In the genomic region with DNA sequence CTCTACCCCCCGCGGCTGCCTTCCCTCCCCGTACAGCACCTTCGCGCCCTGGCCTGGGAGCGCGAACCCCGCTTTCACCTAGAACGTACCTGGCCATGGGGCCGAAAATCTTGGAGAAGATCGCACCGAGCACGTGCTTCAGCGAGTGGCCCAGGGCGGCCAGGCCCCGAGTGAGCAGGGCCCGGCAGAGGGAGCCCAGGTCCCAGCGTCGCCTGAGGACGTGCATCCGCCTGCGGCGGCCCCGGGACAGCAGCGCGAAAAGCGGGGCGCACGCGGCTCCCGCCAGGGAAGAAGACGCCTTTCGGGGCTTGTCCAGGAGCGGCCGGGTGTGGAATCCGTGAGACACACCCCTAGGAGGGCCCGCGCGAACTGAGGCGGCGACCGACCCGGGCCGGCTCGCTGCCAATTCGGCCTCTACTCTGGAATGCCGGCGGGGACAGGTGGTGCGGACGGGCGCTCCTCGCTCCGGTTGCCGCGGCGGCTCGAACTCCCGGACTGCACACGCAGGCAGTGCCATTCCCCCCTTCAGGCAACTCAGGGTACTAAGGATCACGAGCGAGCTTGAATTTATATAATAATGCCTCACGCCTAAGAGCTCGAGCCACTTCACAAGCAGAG, we compare ENCODE assay signal across 1 cellular context.
TF ChIP-seq lines count a peak whose summit lies in the region.

A gene (minus strand): TSS at position 544 of the 618 bp plus-strand sequence.

TF ChIP-seq in H1, 55 proteins besides CTCF, POLR2A, EP300 and RAD21 (continued from another document):
- TF ChIP-seq, protein P1, sequence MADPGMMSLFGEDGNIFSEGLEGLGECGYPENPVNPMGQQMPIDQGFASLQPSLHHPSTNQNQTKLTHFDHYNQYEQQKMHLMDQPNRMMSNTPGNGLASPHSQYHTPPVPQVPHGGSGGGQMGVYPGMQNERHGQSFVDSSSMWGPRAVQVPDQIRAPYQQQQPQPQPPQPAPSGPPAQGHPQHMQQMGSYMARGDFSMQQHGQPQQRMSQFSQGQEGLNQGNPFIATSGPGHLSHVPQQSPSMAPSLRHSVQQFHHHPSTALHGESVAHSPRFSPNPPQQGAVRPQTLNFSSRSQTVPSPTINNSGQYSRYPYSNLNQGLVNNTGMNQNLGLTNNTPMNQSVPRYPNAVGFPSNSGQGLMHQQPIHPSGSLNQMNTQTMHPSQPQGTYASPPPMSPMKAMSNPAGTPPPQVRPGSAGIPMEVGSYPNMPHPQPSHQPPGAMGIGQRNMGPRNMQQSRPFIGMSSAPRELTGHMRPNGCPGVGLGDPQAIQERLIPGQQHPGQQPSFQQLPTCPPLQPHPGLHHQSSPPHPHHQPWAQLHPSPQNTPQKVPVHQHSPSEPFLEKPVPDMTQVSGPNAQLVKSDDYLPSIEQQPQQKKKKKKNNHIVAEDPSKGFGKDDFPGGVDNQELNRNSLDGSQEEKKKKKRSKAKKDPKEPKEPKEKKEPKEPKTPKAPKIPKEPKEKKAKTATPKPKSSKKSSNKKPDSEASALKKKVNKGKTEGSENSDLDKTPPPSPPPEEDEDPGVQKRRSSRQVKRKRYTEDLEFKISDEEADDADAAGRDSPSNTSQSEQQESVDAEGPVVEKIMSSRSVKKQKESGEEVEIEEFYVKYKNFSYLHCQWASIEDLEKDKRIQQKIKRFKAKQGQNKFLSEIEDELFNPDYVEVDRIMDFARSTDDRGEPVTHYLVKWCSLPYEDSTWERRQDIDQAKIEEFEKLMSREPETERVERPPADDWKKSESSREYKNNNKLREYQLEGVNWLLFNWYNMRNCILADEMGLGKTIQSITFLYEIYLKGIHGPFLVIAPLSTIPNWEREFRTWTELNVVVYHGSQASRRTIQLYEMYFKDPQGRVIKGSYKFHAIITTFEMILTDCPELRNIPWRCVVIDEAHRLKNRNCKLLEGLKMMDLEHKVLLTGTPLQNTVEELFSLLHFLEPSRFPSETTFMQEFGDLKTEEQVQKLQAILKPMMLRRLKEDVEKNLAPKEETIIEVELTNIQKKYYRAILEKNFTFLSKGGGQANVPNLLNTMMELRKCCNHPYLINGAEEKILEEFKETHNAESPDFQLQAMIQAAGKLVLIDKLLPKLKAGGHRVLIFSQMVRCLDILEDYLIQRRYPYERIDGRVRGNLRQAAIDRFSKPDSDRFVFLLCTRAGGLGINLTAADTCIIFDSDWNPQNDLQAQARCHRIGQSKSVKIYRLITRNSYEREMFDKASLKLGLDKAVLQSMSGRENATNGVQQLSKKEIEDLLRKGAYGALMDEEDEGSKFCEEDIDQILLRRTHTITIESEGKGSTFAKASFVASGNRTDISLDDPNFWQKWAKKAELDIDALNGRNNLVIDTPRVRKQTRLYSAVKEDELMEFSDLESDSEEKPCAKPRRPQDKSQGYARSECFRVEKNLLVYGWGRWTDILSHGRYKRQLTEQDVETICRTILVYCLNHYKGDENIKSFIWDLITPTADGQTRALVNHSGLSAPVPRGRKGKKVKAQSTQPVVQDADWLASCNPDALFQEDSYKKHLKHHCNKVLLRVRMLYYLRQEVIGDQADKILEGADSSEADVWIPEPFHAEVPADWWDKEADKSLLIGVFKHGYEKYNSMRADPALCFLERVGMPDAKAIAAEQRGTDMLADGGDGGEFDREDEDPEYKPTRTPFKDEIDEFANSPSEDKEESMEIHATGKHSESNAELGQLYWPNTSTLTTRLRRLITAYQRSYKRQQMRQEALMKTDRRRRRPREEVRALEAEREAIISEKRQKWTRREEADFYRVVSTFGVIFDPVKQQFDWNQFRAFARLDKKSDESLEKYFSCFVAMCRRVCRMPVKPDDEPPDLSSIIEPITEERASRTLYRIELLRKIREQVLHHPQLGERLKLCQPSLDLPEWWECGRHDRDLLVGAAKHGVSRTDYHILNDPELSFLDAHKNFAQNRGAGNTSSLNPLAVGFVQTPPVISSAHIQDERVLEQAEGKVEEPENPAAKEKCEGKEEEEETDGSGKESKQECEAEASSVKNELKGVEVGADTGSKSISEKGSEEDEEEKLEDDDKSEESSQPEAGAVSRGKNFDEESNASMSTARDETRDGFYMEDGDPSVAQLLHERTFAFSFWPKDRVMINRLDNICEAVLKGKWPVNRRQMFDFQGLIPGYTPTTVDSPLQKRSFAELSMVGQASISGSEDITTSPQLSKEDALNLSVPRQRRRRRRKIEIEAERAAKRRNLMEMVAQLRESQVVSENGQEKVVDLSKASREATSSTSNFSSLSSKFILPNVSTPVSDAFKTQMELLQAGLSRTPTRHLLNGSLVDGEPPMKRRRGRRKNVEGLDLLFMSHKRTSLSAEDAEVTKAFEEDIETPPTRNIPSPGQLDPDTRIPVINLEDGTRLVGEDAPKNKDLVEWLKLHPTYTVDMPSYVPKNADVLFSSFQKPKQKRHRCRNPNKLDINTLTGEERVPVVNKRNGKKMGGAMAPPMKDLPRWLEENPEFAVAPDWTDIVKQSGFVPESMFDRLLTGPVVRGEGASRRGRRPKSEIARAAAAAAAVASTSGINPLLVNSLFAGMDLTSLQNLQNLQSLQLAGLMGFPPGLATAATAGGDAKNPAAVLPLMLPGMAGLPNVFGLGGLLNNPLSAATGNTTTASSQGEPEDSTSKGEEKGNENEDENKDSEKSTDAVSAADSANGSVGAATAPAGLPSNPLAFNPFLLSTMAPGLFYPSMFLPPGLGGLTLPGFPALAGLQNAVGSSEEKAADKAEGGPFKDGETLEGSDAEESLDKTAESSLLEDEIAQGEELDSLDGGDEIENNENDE (IDR thresholded peaks at IDR 0.05; ENCODE audit: insufficient replicate concordance, low read length), result no peak
- TF ChIP-seq GTF2F1 (IDR thresholded peaks at IDR 0.05; ENCODE audit: borderline replicate concordance, low read depth, low read length) (no peak), BRCA1 (IDR thresholded peaks at IDR 0.05; ENCODE audit: low read depth, low read length) (no peak), RXRA (IDR thresholded peaks at IDR 0.05; ENCODE audit: insufficient read depth, low read depth, low read length) (no peak), KDM4A (IDR thresholded peaks at IDR 0.05; ENCODE audit: low read depth, low read length, severe bottlenecking) (peak; percentile 73), HDAC6 (IDR thresholded peaks at IDR 0.05; ENCODE audit: low read depth, low read length) (no peak), RBBP5 (IDR thresholded peaks at IDR 0.05; ENCODE audit: borderline replicate concordance, low read depth, low read length) (peak; percentile 17; the same call in 1 of the 2 replicates), JUN (IDR thresholded peaks at IDR 0.05; ENCODE audit: low read depth, low read length) (no peak), TBP (IDR thresholded peaks at IDR 0.05; ENCODE audit: low read depth, low read length) (0 out of 2 replicates have a peak, but pooled peaks have one; percentile 21), KDM1A (IDR thresholded peaks at IDR 0.05; ENCODE audit: borderline replicate concordance, low read length) (no peak), TEAD4 (IDR thresholded peaks at IDR 0.05; ENCODE audit: low read depth, low read length) (no peak), JUND (IDR thresholded peaks at IDR 0.05; ENCODE audit: low read length) (no peak), SUZ12 (IDR thresholded peaks at IDR 0.05; ENCODE audit: low read length) (peak; percentile 61; the same call in 1 of the 2 replicates), KDM5A (IDR thresholded peaks at IDR 0.05; ENCODE audit: low read length) (no peak), EZH2 (IDR thresholded peaks at IDR 0.05; ENCODE audit: low read depth, low read length, severe bottlenecking) (peak; percentile 66), SIN3A (conservative IDR thresholded peaks at IDR 0.05 in 1 of 2, IDR thresholded peaks at IDR 0.05 in 1 of 2; ENCODE audit: low read depth in 1 of 2, low read length in 2 of 2) (no peak), TAF1 (IDR thresholded peaks at IDR 0.05; ENCODE audit: low read depth, low read length) (no peak), CREB1 (IDR thresholded peaks at IDR 0.05) (no peak), CTBP2 (IDR thresholded peaks at IDR 0.05; ENCODE audit: borderline replicate concordance, insufficient read depth, insufficient read length, low read length) (no peak), SRF (IDR thresholded peaks at IDR 0.05; ENCODE audit: low read depth, low read length) (no peak), SIX5 (IDR thresholded peaks at IDR 0.05; ENCODE audit: low read depth, low read length) (no peak)
- TF ChIP-seq, protein P2, sequence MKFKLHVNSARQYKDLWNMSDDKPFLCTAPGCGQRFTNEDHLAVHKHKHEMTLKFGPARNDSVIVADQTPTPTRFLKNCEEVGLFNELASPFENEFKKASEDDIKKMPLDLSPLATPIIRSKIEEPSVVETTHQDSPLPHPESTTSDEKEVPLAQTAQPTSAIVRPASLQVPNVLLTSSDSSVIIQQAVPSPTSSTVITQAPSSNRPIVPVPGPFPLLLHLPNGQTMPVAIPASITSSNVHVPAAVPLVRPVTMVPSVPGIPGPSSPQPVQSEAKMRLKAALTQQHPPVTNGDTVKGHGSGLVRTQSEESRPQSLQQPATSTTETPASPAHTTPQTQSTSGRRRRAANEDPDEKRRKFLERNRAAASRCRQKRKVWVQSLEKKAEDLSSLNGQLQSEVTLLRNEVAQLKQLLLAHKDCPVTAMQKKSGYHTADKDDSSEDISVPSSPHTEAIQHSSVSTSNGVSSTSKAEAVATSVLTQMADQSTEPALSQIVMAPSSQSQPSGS (IDR thresholded peaks at IDR 0.05; ENCODE audit: low read length), result no peak
- TF ChIP-seq, protein P3, sequence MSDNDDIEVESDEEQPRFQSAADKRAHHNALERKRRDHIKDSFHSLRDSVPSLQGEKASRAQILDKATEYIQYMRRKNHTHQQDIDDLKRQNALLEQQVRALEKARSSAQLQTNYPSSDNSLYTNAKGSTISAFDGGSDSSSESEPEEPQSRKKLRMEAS (IDR thresholded peaks at IDR 0.05), result peak; percentile 95
- TF ChIP-seq, protein P4, sequence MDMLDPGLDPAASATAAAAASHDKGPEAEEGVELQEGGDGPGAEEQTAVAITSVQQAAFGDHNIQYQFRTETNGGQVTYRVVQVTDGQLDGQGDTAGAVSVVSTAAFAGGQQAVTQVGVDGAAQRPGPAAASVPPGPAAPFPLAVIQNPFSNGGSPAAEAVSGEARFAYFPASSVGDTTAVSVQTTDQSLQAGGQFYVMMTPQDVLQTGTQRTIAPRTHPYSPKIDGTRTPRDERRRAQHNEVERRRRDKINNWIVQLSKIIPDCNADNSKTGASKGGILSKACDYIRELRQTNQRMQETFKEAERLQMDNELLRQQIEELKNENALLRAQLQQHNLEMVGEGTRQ (IDR thresholded peaks at IDR 0.05; ENCODE audit: low read length), result no peak
- TF ChIP-seq, protein P5, sequence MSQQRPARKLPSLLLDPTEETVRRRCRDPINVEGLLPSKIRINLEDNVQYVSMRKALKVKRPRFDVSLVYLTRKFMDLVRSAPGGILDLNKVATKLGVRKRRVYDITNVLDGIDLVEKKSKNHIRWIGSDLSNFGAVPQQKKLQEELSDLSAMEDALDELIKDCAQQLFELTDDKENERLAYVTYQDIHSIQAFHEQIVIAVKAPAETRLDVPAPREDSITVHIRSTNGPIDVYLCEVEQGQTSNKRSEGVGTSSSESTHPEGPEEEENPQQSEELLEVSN (IDR thresholded peaks at IDR 0.05), result peak; percentile 93
